ENCODE assay signal across 13 cellular contexts in the genomic region with DNA sequence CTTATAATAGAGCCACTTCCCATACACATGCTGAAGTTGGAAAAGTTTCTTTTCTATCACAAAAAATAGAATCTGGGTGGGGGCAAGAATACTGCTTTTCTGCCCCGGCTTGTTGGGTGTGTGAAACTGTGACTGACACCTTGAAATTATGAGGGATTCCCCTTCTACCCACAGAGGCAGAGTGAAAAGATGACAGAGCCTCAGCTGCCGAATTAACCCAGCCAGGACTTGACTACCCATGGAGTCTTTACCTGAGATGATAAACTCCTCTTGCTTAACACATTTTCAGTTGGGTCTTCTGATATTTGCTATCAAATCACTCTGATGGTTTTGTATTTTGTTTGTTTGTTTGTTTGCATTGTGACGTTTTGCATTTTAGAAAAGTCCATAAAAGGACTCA.
DNase-seq lines count a peak whose midpoint lies in the region; ATAC-seq and TF ChIP-seq lines count a peak whose summit lies in the region.
"Had no signal": no experiment of that assay in that cellular context is flagged by ENCODE, and none has a peak within 500 bp of the region (broad histone marks: within the 10 kb centered on the region; RNA-seq: fewer than 3 reads in every experiment).

No MANE protein-coding gene starts in this region.

- H3K4me1 ChIP-seq in upper lobe of left lung (peaks cover 0 to 4% (median 0%) of the 10 kb centered on the region in 4 donors), Karpas-422 (ENCODE audit: low read length) (peaks cover 16% of the 10 kb centered on the region)

- TF ChIP-seq CTCF in upper lobe of left lung (IDR thresholded peaks at IDR 0.05) = no peak

- no peak overlapping the region for H3K4me2 ChIP-seq in Karpas-422 (ENCODE audit: low read depth, low read length, poor library complexity, severe bottlenecking)

- no peak for TF ChIP-seq EP300 in upper lobe of left lung (IDR thresholded peaks at IDR 0.05)

- ATAC-seq in GM18498 (IDR thresholded peaks at IDR 0.05; ENCODE audit: unreplicated experiment) (peak; percentile 76), GM19324 (IDR thresholded peaks at IDR 0.05; ENCODE audit: low FRiP score, unreplicated experiment) (peak; percentile 78), HG02798 (IDR thresholded peaks at IDR 0.05; ENCODE audit: poor library complexity, unreplicated experiment) (peak; percentile 79), HG03571 (IDR thresholded peaks at IDR 0.05; ENCODE audit: unreplicated experiment) (peak; percentile 66), upper lobe of left lung (ENCODE audit: low FRiP score in 2 of 2) (no peak)
- ATAC-seq: naive thymus-derived CD4-positive, alpha-beta T cell had no signal

- H3K27me3 ChIP-seq in upper lobe of left lung (no peaks in the 10 kb centered on the region), Karpas-422 (ENCODE audit: low read length) (no peaks in the 10 kb centered on the region)

- no peak overlapping the region for H2AFZ ChIP-seq in Karpas-422 (ENCODE audit: low read length)

- 58 to 67% methylated on average over 3 of the region's 3 CpGs for WGBS in upper lobe of left lung, 2 donors

- H3K36me3 ChIP-seq in upper lobe of left lung (no peaks in the 10 kb centered on the region), Karpas-422 (ENCODE audit: insufficient read depth, low read length) (no peaks in the 10 kb centered on the region)
- H3K36me3 ChIP-seq: tibial artery had no signal

- H4K20me1 ChIP-seq in Karpas-422 (ENCODE audit: insufficient read depth, low read depth, low read length) = no peaks in the 10 kb centered on the region

- no peak for TF ChIP-seq POLR2A in upper lobe of left lung (IDR thresholded peaks at IDR 0.05)

- H3K4me3 ChIP-seq in upper lobe of left lung (no peak overlapping the region), Karpas-422 (ENCODE audit: low read length) (no peak overlapping the region)
- H3K4me3 ChIP-seq: coronary artery, tibial artery had no signal

- H3K79me2 ChIP-seq in Karpas-422 (ENCODE audit: low read length) = no peaks in the 10 kb centered on the region

- no peak overlapping the region for H3K9ac ChIP-seq in Karpas-422 (ENCODE audit: low read length)

- no peaks in the 10 kb centered on the region for H3K9me2 ChIP-seq in Karpas-422 (replicated peaks; ENCODE audit: insufficient read depth, low read length)

- no peak overlapping the region for H3K27ac ChIP-seq in upper lobe of left lung
- no peak overlapping the region for H3K27ac ChIP-seq in Karpas-422 (ENCODE audit: low read length)
- H3K27ac ChIP-seq: coronary artery, tibial artery had no signal

- no peaks in the 10 kb centered on the region for H3K9me3 ChIP-seq in upper lobe of left lung
- no peaks in the 10 kb centered on the region for H3K9me3 ChIP-seq in Karpas-422 (ENCODE audit: low read length)
- H3K9me3 ChIP-seq: tibial artery had no signal

- DNase-seq in upper lobe of left lung (no peak), Karpas-422 (no peak), amygdala (lab: John Stamatoyannopoulos, UW) (no peak), NCI-H2227 treated with DMSO at 0.1 percent for 48 hours (lab: John Stamatoyannopoulos, UW) (no peak)
- DNase-seq: DMS 273 treated with DMSO at 0.1 percent for 48 hours; naive thymus-derived CD4-positive, alpha-beta T cell; NCI-H1694 treated with DMSO at 0.1 percent for 48 hours; tibial artery had no signal

Comparison
In these comparisons a context has a peak if more than half of its experiments do, and no peak if none do; other contexts are left out.
1. ATAC-seq: peak in GM18498 (single experiment), GM19324 (single experiment), HG02798 (single experiment) and HG03571 (single experiment); none in upper lobe of left lung (0 of 2).